In genomic region chr18:59631583-59632181, GRCh38 we compare ENCODE assay signal across 9 cellular contexts.
DNase-seq lines count a peak whose midpoint lies in the region; ATAC-seq and TF ChIP-seq lines count a peak whose summit lies in the region.
"Had no signal": no experiment of that assay in that cellular context is flagged by ENCODE, and none has a peak within 500 bp of the region (broad histone marks: within the 10 kb centered on the region; RNA-seq: fewer than 3 reads in every experiment).

No MANE protein-coding gene starts in this region.

- TF ChIP-seq POLR2A in adrenal gland (IDR thresholded peaks at IDR 0.05) (no peak), vagina (IDR thresholded peaks at IDR 0.05) (no peak)

- ATAC-seq in left lung (peak; percentile 40), GM21576 (IDR thresholded peaks at IDR 0.05; ENCODE audit: unreplicated experiment) (no peak), HG03045 (IDR thresholded peaks at IDR 0.05; ENCODE audit: unreplicated experiment) (no peak), GM18873 (IDR thresholded peaks at IDR 0.05; ENCODE audit: low FRiP score, unreplicated experiment) (no peak)

- H3K4me3 ChIP-seq in adrenal gland (no peak overlapping the region), left lung (no peak overlapping the region), vagina (no peak overlapping the region)

- DNase-seq in COLO829 (ENCODE audit: low spot score) = peak; percentile 18
- peak; percentile 39 for DNase-seq in HCEC 1CT
- DNase-seq in adrenal gland = peak in 1 of 7 donors; percentile 16
- DNase-seq in left lung = no peak
- no peak for DNase-seq in vagina (ENCODE audit: extremely low spot score in 2 of 2)
- DNase-seq: activated CD4-positive, CD25-positive, alpha-beta regulatory T cell treated with anti-CD3 and anti-CD28 coated beads, Interleukin-2, amount 50 U/mL, for 72 hours had no signal

- no peaks in the 10 kb centered on the region for H3K9me3 ChIP-seq in adrenal gland (replicated peaks in 1 of 3)
- no peaks in the 10 kb centered on the region for H3K9me3 ChIP-seq in left lung
- H3K9me3 ChIP-seq in vagina = no peaks in the 10 kb centered on the region

- H3K27ac ChIP-seq in adrenal gland (no peak overlapping the region), left lung (no peak overlapping the region), vagina (no peak overlapping the region)

- H3K4me1 ChIP-seq in adrenal gland (replicated peaks in 1 of 2) (peaks cover 0 to 9% of the 10 kb centered on the region in 2 donors), left lung (no peaks in the 10 kb centered on the region), vagina (no peaks in the 10 kb centered on the region)

- TF ChIP-seq CTCF in adrenal gland (IDR thresholded peaks at IDR 0.05) (peak; percentile 35 to 65 (median 59)), left lung (IDR thresholded peaks at IDR 0.05) (peak; percentile 36 to 47), vagina (IDR thresholded peaks at IDR 0.05) (peak in 1 of 3 experiments; percentile 16)

- 75 to 88% (median 82%) methylated on average over 1 of the region's 1 CpG for WGBS in adrenal gland, 4 donors

- intact Hi-C loops in adrenal gland (cut with DNase I) = no loop called here
- intact Hi-C loops in left lung (cut with DNase I) = no loop called here
- intact Hi-C loops in vagina (cut with DNase I) = no loop called here

- no peaks in the 10 kb centered on the region for H3K27me3 ChIP-seq in adrenal gland
- no peaks in the 10 kb centered on the region for H3K27me3 ChIP-seq in left lung
- no peaks in the 10 kb centered on the region for H3K27me3 ChIP-seq in vagina

- H3K36me3 ChIP-seq in adrenal gland (replicated peaks in 1 of 2) (no peaks in the 10 kb centered on the region), left lung (no peaks in the 10 kb centered on the region), vagina (no peaks in the 10 kb centered on the region)

Comparison
In these comparisons a context has a peak if more than half of its experiments do, and no peak if none do; other contexts are left out.
1. DNase-seq: peak in COLO829 (single experiment) and HCEC 1CT (single experiment); none in left lung (0 of 2) and vagina (0 of 2).